8 cellular contexts compared by ENCODE assay signal in genomic region chr9:37994639-37995347, GRCh38.
DNase-seq lines count a peak whose midpoint lies in the region; ATAC-seq and TF ChIP-seq lines count a peak whose summit lies in the region.

No MANE protein-coding gene starts in this region.

- 4 to 18% methylated on average over 15 of the region's 15 CpGs for WGBS in lung, 2 donors

- TSS peak; percentile 11 for BruUV-seq in Panc1 (replicated peaks; lab: Mats Ljungman, UMichigan)

- DNase-seq in DMS53 (lab: John Stamatoyannopoulos, UW), result peak; percentile 93
- DNase-seq in Panc1 (ENCODE audit: low read depth, low spot score), result no peak
- peak; percentile 79 for DNase-seq in choroid plexus epithelial cell (ENCODE audit: low read depth)
- DNase-seq in lung (ENCODE audit: low spot score), result peak; percentile 74
- peak; percentile 97 for DNase-seq in superior temporal gyrus (ENCODE audit: extremely low spot score)
- no peak for DNase-seq in NCI-H146 (lab: John Stamatoyannopoulos, UW)

- POLR2A ChIA-PET in Panc1 (lab: Charles Lee), result no interaction called here

- no peaks in the 10 kb centered on the region; the same call in 1 of the 2 replicates for H3K36me3 ChIP-seq in Panc1 (ENCODE audit: control insufficient read depth, insufficient read depth, low read length)
- H3K36me3 ChIP-seq in lung (ENCODE audit: control insufficient read depth in 2 of 2, insufficient read depth in 2 of 2, low read length in 2 of 2), result no peaks in the 10 kb centered on the region

- CTCF ChIA-PET in Panc1 (lab: Charles Lee), result no interaction called here

- H3K9me3 ChIP-seq in Panc1 (ENCODE audit: control insufficient read depth, insufficient read depth, low read depth, low read length) (no peaks in the 10 kb centered on the region), lung (ENCODE audit: control insufficient read depth in 2 of 2, insufficient read depth in 1 of 2, low read length in 1 of 2) (peaks cover 0 to 1% of the 10 kb centered on the region in 2 donors)

- H3K27me3 ChIP-seq in Panc1 (ENCODE audit: control insufficient read depth, insufficient read depth, low read length) (no peaks in the 10 kb centered on the region), lung (ENCODE audit: control insufficient read depth, insufficient read depth) (no peaks in the 10 kb centered on the region)

- TF ChIP-seq CTCF in Panc1 (IDR thresholded peaks at IDR 0.05) (no peak), choroid plexus epithelial cell (conservative IDR thresholded peaks at IDR 0.05; ENCODE audit: low read depth, low read length) (no peak), lung (IDR thresholded peaks at IDR 0.05; ENCODE audit: control extremely low read depth, extremely low read depth) (no peak)

- in situ Hi-C loops in Panc1 (cut with HindIII; ENCODE audit: low pct_unique_long_range_greater_than_20kb, low sequenced_read_pairs), result no loop called here

- intact Hi-C loops in Panc1 (cut with micrococcal nuclease; ENCODE audit: unreplicated experiment), result loop anchor here (5.0 to 10.0 kb wide), 2 partner anchors 32 to 220 kb away; no protein-coding TSS in a partner anchor

- ATAC-seq in GM19452 (IDR thresholded peaks at IDR 0.05; ENCODE audit: unreplicated experiment) (peak; percentile 67), HG03558 (IDR thresholded peaks at IDR 0.05; ENCODE audit: extremely low read depth, unreplicated experiment) (peak; percentile 61), Panc1 (peak; percentile 34), lung (ENCODE audit: insufficient read depth, low FRiP score) (peak; percentile 39)

- no peak overlapping the region for H3K4me3 ChIP-seq in Panc1 (ENCODE audit: low read depth in 2 of 2, low read length in 2 of 2)
- no peak overlapping the region for H3K4me3 ChIP-seq in choroid plexus epithelial cell (ENCODE audit: low read depth, low read length)
- no peak overlapping the region for H3K4me3 ChIP-seq in lung

- H3K27ac ChIP-seq in Panc1 (ENCODE audit: low read length) (peak overlapping the region; percentile 20; the same call in 1 of the 2 replicates), lung (ENCODE audit: low read depth in 1 of 2, low read length in 1 of 2) (peak overlapping the region; percentile 61 to 84)

- peaks cover 33% of the 10 kb centered on the region for H3K4me1 ChIP-seq in Panc1 (ENCODE audit: control insufficient read depth, insufficient read depth, low read length)
- peaks cover 12 to 20% of the 10 kb centered on the region in 2 donors for H3K4me1 ChIP-seq in lung (ENCODE audit: control insufficient read depth in 2 of 2, insufficient read depth in 2 of 2, low read length in 2 of 2)

Comparison
In these comparisons a context has a peak if more than half of its experiments do, and no peak if none do; other contexts are left out.
1. DNase-seq: peak in DMS53 (single experiment), choroid plexus epithelial cell (single experiment), lung (single experiment) and superior temporal gyrus (single experiment); none in Panc1 (single experiment) and NCI-H146 (single experiment).
2. Peak in every context shown above with its lines, with median percentiles within 50 percentile points of each other: ATAC-seq.